ENCODE assay signal across 43 cellular contexts in genomic region chrY:20755808-20756207, GRCh38. TPM values are rescaled to one million over a fixed set of nuclear protein-coding genes. Genes with fewer than 3 reads are reported as not detected.
"Had no signal": no experiment of that assay in that cellular context is flagged by ENCODE, and none has a peak within 500 bp of the region (broad histone marks: within the 10 kb centered on the region; RNA-seq: fewer than 3 reads in every experiment).

RPS4Y2 (plus strand) TSS chrY:20756108; CDS start chrY:20756164, 56 bp downstream.

- H3K36me3 Mint-ChIP-seq: activated naive CD4-positive, alpha-beta T cell treated with anti-CD3 and anti-CD28 coated beads, Interleukin-2, amount 50 U/mL, for 24 hours; activated naive CD8-positive, alpha-beta T cell; activated naive CD8-positive, alpha-beta T cell treated with anti-CD3 and anti-CD28 coated beads for 36 hours; brain had no signal

- DNase-seq: activated effector memory CD4-positive, alpha-beta T cell treated with anti-CD3 and anti-CD28 coated beads, Interleukin-2, amount 50 U/mL, for 16 hours; activated effector memory CD4-positive, alpha-beta T cell treated with Interleukin-2 at 50 U/mL for 16 hours; activated gamma-delta T cell; activated gamma-delta T cell treated with Interleukin-2 at 50 U/mL for 16 hours; activated naive CD4-positive, alpha-beta T cell; activated naive CD4-positive, alpha-beta T cell treated with anti-CD3 and anti-CD28 coated beads for 36 hours; activated naive CD4-positive, alpha-beta T cell treated with anti-CD3 and anti-CD28 coated beads, Interleukin-2, amount 10 ng/mL, durations not matched to agents 7 days and 5 days; activated naive CD4-positive, alpha-beta T cell treated with anti-CD3 and anti-CD28 coated beads, Interleukin-2, amount 50 U/mL, for 16 hours; activated naive CD4-positive, alpha-beta T cell treated with Interleukin-2 at 50 U/mL for 16 hours; activated naive CD8-positive, alpha-beta T cell treated with anti-CD3 and anti-CD28 coated beads for 36 hours; activated naive CD8-positive, alpha-beta T cell treated with anti-CD3 and anti-CD28 coated beads, Interleukin-2, amount 10 ng/mL, durations not matched to agents 7 days and 5 days; activated naive CD8-positive, alpha-beta T cell treated with anti-CD3 and anti-CD28 coated beads, Interleukin-2, amount 50 U/mL, for 24 hours; activated T-cell treated with anti-CD3 and anti-CD28 coated beads, Interleukin-2, amount 50 U/mL, for 1 hour; activated T-cell treated with anti-CD3 and anti-CD28 coated beads, Interleukin-2, amount 50 U/mL, for 24 hours; activated T-cell treated with anti-CD3 and anti-CD28 coated beads, Interleukin-2, amount 50 U/mL, for 4 hours; activated T-cell treated with anti-CD3 and anti-CD28 coated beads, Interleukin-2, amount 50 U/mL, for 48 hours; activated T-cell treated with anti-CD3 and anti-CD28 coated beads, Interleukin-2, amount 50 U/mL, for 72 hours; adrenal gland; amniotic stem cell; amygdala; anterior cingulate cortex; aorta; body of pancreas; brain microvascular endothelial cell; caudate nucleus; central memory CD4-positive, alpha-beta T cell; cerebellar nuclear complex had no signal

- H3K9me3 Mint-ChIP-seq: activated naive CD4-positive, alpha-beta T cell treated with anti-CD3 and anti-CD28 coated beads for 36 hours; activated naive CD4-positive, alpha-beta T cell treated with anti-CD3 and anti-CD28 coated beads, Interleukin-2, amount 50 U/mL, for 24 hours; activated naive CD4-positive, alpha-beta T cell treated with anti-CD3 and anti-CD28 coated beads, Interleukin-2, amount 50 U/mL, for 72 hours; activated naive CD8-positive, alpha-beta T cell treated with anti-CD3 and anti-CD28 coated beads for 36 hours; activated naive CD8-positive, alpha-beta T cell treated with anti-CD3 and anti-CD28 coated beads, Interleukin-2, amount 10 ng/mL, durations not matched to agents 7 days and 5 days; activated naive CD8-positive, alpha-beta T cell treated with anti-CD3 and anti-CD28 coated beads, Interleukin-2, amount 50 U/mL, for 24 hours; activated T-cell treated with anti-CD3 and anti-CD28 coated beads, Interleukin-2, amount 50 U/mL, for 24 hours; activated T-cell treated with anti-CD3 and anti-CD28 coated beads, Interleukin-2, amount 50 U/mL, for 4 hours; activated T-cell treated with anti-CD3 and anti-CD28 coated beads, Interleukin-2, amount 50 U/mL, for 72 hours; activated T-helper 1 cell treated with anti-CD3 and anti-CD28 coated beads, Interleukin-12 subunit alpha, Interleukin-12 subunit beta, Interleukin-2, Interleukin-4 antibody, amounts not matched to agents 30 ng/mL and 10 ng/mL and 1 ng/mL, durations not matched to agents 14 hours and 24 hours and 36 hours; activated T-helper 17 cell treated with anti-CD3 and anti-CD28 coated beads, Interleukin-2, amount 50 U/mL, for 72 hours; activated T-helper 2 cell treated with anti-CD3 and anti-CD28 coated beads, Interferon-gamma antibody, Interleukin-2, Interleukin-4, amounts not matched to agents 10 μg/mL and 5 μg/mL and 100 μg/mL, durations not matched to agents 14 hours and 24 hours and 36 hours; central memory CD8-positive, alpha-beta T cell had no signal

- H3K27ac Mint-ChIP-seq: activated naive CD4-positive, alpha-beta T cell treated with anti-CD3 and anti-CD28 coated beads for 36 hours; activated naive CD4-positive, alpha-beta T cell treated with anti-CD3 and anti-CD28 coated beads, Interleukin-2, amount 10 ng/mL, durations not matched to agents 7 days and 5 days; activated naive CD4-positive, alpha-beta T cell treated with anti-CD3 and anti-CD28 coated beads, Interleukin-2, amount 50 U/mL, for 24 hours; activated naive CD4-positive, alpha-beta T cell treated with anti-CD3 and anti-CD28 coated beads, Interleukin-2, amount 50 U/mL, for 72 hours; activated naive CD8-positive, alpha-beta T cell; activated naive CD8-positive, alpha-beta T cell treated with anti-CD3 and anti-CD28 coated beads for 36 hours; activated naive CD8-positive, alpha-beta T cell treated with anti-CD3 and anti-CD28 coated beads, Interleukin-2, amount 10 ng/mL, durations not matched to agents 7 days and 5 days; activated naive CD8-positive, alpha-beta T cell treated with anti-CD3 and anti-CD28 coated beads, Interleukin-2, amount 50 U/mL, for 24 hours; activated T-cell treated with anti-CD3 and anti-CD28 coated beads, Interleukin-2, amount 50 U/mL, for 24 hours; activated T-cell treated with anti-CD3 and anti-CD28 coated beads, Interleukin-2, amount 50 U/mL, for 72 hours; activated T-helper 1 cell treated with anti-CD3 and anti-CD28 coated beads, Interleukin-12 subunit alpha, Interleukin-12 subunit beta, Interleukin-2, Interleukin-4 antibody, amounts not matched to agents 30 ng/mL and 10 ng/mL and 1 ng/mL, durations not matched to agents 14 hours and 24 hours and 36 hours; activated T-helper 17 cell treated with anti-CD3 and anti-CD28 coated beads, Interleukin-2, amount 50 U/mL, for 72 hours; activated T-helper 2 cell treated with anti-CD3 and anti-CD28 coated beads, Interferon-gamma antibody, Interleukin-2, Interleukin-4, amounts not matched to agents 10 μg/mL and 5 μg/mL and 100 μg/mL, durations not matched to agents 14 hours and 24 hours and 36 hours; brain had no signal

- H3K4me1 Mint-ChIP-seq: activated naive CD8-positive, alpha-beta T cell treated with anti-CD3 and anti-CD28 coated beads for 36 hours; activated naive CD8-positive, alpha-beta T cell treated with anti-CD3 and anti-CD28 coated beads, Interleukin-2, amount 10 ng/mL, durations not matched to agents 7 days and 5 days; activated naive CD8-positive, alpha-beta T cell treated with anti-CD3 and anti-CD28 coated beads, Interleukin-2, amount 50 U/mL, for 24 hours; activated T-helper 17 cell treated with anti-CD3 and anti-CD28 coated beads, Interleukin-2, amount 50 U/mL, for 72 hours; brain; central memory CD8-positive, alpha-beta T cell had no signal

- ATAC-seq: activated naive CD4-positive, alpha-beta T cell treated with anti-CD3 and anti-CD28 coated beads, Interleukin-2, amount 50 U/mL, for 72 hours; activated naive CD8-positive, alpha-beta T cell treated with anti-CD3 and anti-CD28 coated beads, Interleukin-2, amount 50 U/mL, for 24 hours; activated T-cell treated with anti-CD3 and anti-CD28 coated beads, Interleukin-2, amount 50 U/mL, for 4 hours; activated T-cell treated with anti-CD3 and anti-CD28 coated beads, Interleukin-2, amount 50 U/mL, for 72 hours; activated T-helper 17 cell treated with anti-CD3 and anti-CD28 coated beads, Interleukin-2, amount 50 U/mL, for 72 hours; body of pancreas had no signal

- H3K4me3 Mint-ChIP-seq: activated naive CD4-positive, alpha-beta T cell treated with anti-CD3 and anti-CD28 coated beads for 36 hours; activated naive CD4-positive, alpha-beta T cell treated with anti-CD3 and anti-CD28 coated beads, Interleukin-2, amount 10 ng/mL, durations not matched to agents 7 days and 5 days; activated naive CD4-positive, alpha-beta T cell treated with anti-CD3 and anti-CD28 coated beads, Interleukin-2, amount 50 U/mL, for 24 hours; activated naive CD8-positive, alpha-beta T cell; activated naive CD8-positive, alpha-beta T cell treated with anti-CD3 and anti-CD28 coated beads for 36 hours; activated naive CD8-positive, alpha-beta T cell treated with anti-CD3 and anti-CD28 coated beads, Interleukin-2, amount 10 ng/mL, durations not matched to agents 7 days and 5 days; activated naive CD8-positive, alpha-beta T cell treated with anti-CD3 and anti-CD28 coated beads, Interleukin-2, amount 50 U/mL, for 24 hours; activated T-cell treated with anti-CD3 and anti-CD28 coated beads, Interleukin-2, amount 50 U/mL, for 24 hours; activated T-cell treated with anti-CD3 and anti-CD28 coated beads, Interleukin-2, amount 50 U/mL, for 4 hours; activated T-cell treated with anti-CD3 and anti-CD28 coated beads, Interleukin-2, amount 50 U/mL, for 72 hours; activated T-helper 1 cell treated with anti-CD3 and anti-CD28 coated beads, Interleukin-12 subunit alpha, Interleukin-12 subunit beta, Interleukin-2, Interleukin-4 antibody, amounts not matched to agents 30 ng/mL and 10 ng/mL and 1 ng/mL, durations not matched to agents 14 hours and 24 hours and 36 hours; activated T-helper 17 cell treated with anti-CD3 and anti-CD28 coated beads, Interleukin-2, amount 50 U/mL, for 72 hours; brain; central memory CD8-positive, alpha-beta T cell had no signal

- H3K27me3 Mint-ChIP-seq: activated naive CD4-positive, alpha-beta T cell treated with anti-CD3 and anti-CD28 coated beads, Interleukin-2, amount 10 ng/mL, durations not matched to agents 7 days and 5 days; activated naive CD4-positive, alpha-beta T cell treated with anti-CD3 and anti-CD28 coated beads, Interleukin-2, amount 50 U/mL, for 24 hours; activated naive CD8-positive, alpha-beta T cell; activated naive CD8-positive, alpha-beta T cell treated with anti-CD3 and anti-CD28 coated beads for 36 hours; activated naive CD8-positive, alpha-beta T cell treated with anti-CD3 and anti-CD28 coated beads, Interleukin-2, amount 10 ng/mL, durations not matched to agents 7 days and 5 days; activated naive CD8-positive, alpha-beta T cell treated with anti-CD3 and anti-CD28 coated beads, Interleukin-2, amount 50 U/mL, for 24 hours; activated T-cell treated with anti-CD3 and anti-CD28 coated beads, Interleukin-2, amount 50 U/mL, for 24 hours; activated T-helper 17 cell treated with anti-CD3 and anti-CD28 coated beads, Interleukin-2, amount 50 U/mL, for 72 hours; brain; central memory CD8-positive, alpha-beta T cell had no signal

RNA-seq across cellular contexts. Expression of gene RPS4Y2, which starts in this region (rescaled TPM):
- total RNA-seq: activated naive CD4-positive, alpha-beta T cell treated with anti-CD3 and anti-CD28 coated beads for 36 hours; activated naive CD4-positive, alpha-beta T cell treated with anti-CD3 and anti-CD28 coated beads, Interleukin-2, amount 50 U/mL, for 72 hours; activated naive CD8-positive, alpha-beta T cell treated with anti-CD3 and anti-CD28 coated beads for 36 hours; activated T-cell treated with anti-CD3 and anti-CD28 coated beads, Interleukin-2, amount 50 U/mL, for 4 hours; activated T-cell treated with anti-CD3 and anti-CD28 coated beads, Interleukin-2, amount 50 U/mL, for 72 hours; activated T-helper 1 cell treated with anti-CD3 and anti-CD28 coated beads, Interleukin-12 subunit alpha, Interleukin-12 subunit beta, Interleukin-2, Interleukin-4 antibody, amounts not matched to agents 30 ng/mL and 10 ng/mL and 1 ng/mL, durations not matched to agents 14 hours and 24 hours and 36 hours; activated T-helper 2 cell treated with anti-CD3 and anti-CD28 coated beads, Interferon-gamma antibody, Interleukin-2, Interleukin-4, amounts not matched to agents 10 μg/mL and 5 μg/mL and 100 μg/mL, durations not matched to agents 14 hours and 24 hours and 36 hours; adrenal gland; aorta; ascending aorta; astrocyte; body of pancreas; breast epithelium; bronchial epithelial cell; cardiac muscle cell; cardiac septum; cerebellum; chondrocyte had no signal
